Comparison of ENCODE assay signal across 1 cellular context in the genomic region with DNA sequence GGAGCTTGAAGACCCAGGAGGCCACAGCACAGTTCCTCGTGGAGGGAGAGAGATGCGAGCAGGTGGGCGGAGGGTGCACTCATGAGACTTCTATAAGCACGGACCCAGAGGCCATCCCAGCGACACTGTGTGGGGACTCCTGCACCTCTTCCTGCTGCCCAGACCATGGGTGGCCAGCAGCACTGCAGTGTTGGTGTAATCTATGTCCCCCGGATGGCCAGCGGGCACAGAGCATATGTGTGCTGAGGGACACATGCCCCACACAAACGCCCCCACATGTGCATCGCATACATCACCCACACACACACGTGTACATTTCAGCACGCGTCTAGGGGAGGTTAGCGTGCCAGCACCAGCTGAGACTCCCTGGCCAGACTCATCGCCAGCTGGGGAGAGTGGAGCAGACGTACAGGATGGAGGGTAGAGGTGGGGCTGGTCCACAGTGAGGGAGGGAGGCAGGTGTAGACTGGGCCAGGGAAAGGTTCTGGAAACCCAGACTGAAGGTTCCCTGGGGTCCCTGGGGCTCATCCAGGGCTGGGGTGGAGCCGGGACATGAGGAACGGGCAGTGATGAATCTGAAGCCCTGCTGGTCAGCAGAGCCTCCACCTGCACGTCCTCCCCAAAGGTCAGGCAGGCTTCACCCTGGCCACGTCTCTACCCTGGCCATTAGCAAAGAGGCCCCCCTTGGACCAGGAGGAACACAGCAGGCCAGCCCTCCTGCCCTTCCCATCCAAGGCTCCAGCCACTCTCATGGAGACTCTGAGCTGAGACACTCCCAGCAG.
TF ChIP-seq lines count a peak whose summit lies in the region.

No MANE protein-coding gene starts in this region.

TF ChIP-seq in HepG2, 621 proteins besides CTCF, POLR2A, EP300 and RAD21:
- TF ChIP-seq ZNF460 (CRISPR knock-in tag; IDR thresholded peaks at IDR 0.05; ENCODE audit: borderline replicate concordance) (no peak), MNT (IDR thresholded peaks at IDR 0.05) (peak; percentile 89), ZNF318 (CRISPR knock-in tag; IDR thresholded peaks at IDR 0.05) (no peak), HNRNPLL (IDR thresholded peaks at IDR 0.05; ENCODE audit: low read depth, low read length, poor library complexity, severe bottlenecking) (no peak), NFYB (CRISPR knock-in tag; IDR thresholded peaks at IDR 0.05) (no peak)
TF ChIP-seq in HepG2: peak in this region for 1.
